In genomic region chr16:970766-971581, GRCh38 we compare ENCODE assay signal across 8 cellular contexts. TPM values are rescaled to one million over a fixed set of nuclear protein-coding genes. Genes with fewer than 3 reads are reported as not detected.
DNase-seq lines count a peak whose midpoint lies in the region; ATAC-seq and TF ChIP-seq lines count a peak whose summit lies in the region.

Gene LMF1, minus strand, starts transcription at chr16:970984. Its CDS starts 4 bp downstream, at chr16:970980.

- intact Hi-C loops in colonic mucosa (cut with DNase I), result no loop called here

- CTCF ChIA-PET in AG04450 (lab: Charles Lee), result no interaction called here

- no peaks in the 10 kb centered on the region for H3K4me1 ChIP-seq in colonic mucosa

- H3K9ac ChIP-seq in colonic mucosa (ENCODE audit: low read depth in 2 of 2, low read length in 2 of 2), result peak within 1 kb of the TSS; percentile 77 to 99

- ATAC-seq in GM18870 (IDR thresholded peaks at IDR 0.05; ENCODE audit: unreplicated experiment), result peak; percentile 62
- peak; percentile 64 for ATAC-seq in HG03103 (IDR thresholded peaks at IDR 0.05; ENCODE audit: low read depth, unreplicated experiment)
- peak; percentile 97 for ATAC-seq in left lobe of liver

- POLR2A ChIA-PET in AG04450 (lab: Yijun Ruan, JAX), result no interaction called here

- peaks cover 29% of the 10 kb centered on the region for H3K9me3 ChIP-seq in AG04450 (ENCODE audit: control insufficient read depth, insufficient read depth, low read length)
- H3K9me3 ChIP-seq in colonic mucosa, result no peaks in the 10 kb centered on the region

- peak within 1 kb of the TSS; percentile 47 for H3K27ac ChIP-seq in AG04450 (ENCODE audit: low read depth, low read length)
- peak within 1 kb of the TSS; percentile 77 for H3K27ac ChIP-seq in colonic mucosa

- TF ChIP-seq CTCF in AG04450 (IDR thresholded peaks at IDR 0.05; ENCODE audit: low read depth, low read length), result no peak
- TF ChIP-seq CTCF in colonic mucosa (IDR thresholded peaks at IDR 0.05), result no peak

- H3K36me3 ChIP-seq in colonic mucosa, result no peaks in the 10 kb centered on the region

- DNase-seq in AG04450 (ENCODE audit: low read depth, low spot score) (peak; percentile 71), NCI-H460 (ENCODE audit: extremely low read depth, low read depth) (peak; percentile 91), colonic mucosa (peak; percentile 97), left lobe of liver (ENCODE audit: low spot score) (peak; percentile 97)
- DNase-seq in activated CD4-positive, alpha-beta T cell treated with anti-CD3 and anti-CD28 coated beads for 48 hours, result peak; percentile 97
- peak; percentile 96 for DNase-seq in stimulated activated CD4-positive, alpha-beta T cell treated with anti-CD3 and anti-CD28 coated beads, Interleukin-1b, Interleukin-23, amount 100 ng/mL, for 48 hours

- peaks cover 27% of the 10 kb centered on the region for H3K27me3 ChIP-seq in AG04450 (ENCODE audit: control insufficient read depth, insufficient read depth, low read length)
- H3K27me3 ChIP-seq in colonic mucosa, result no peaks in the 10 kb centered on the region

- H3K4me3 ChIP-seq in AG04450 (ENCODE audit: low read depth, low read length) (peak within 1 kb of the TSS; percentile 80), colonic mucosa (peak within 1 kb of the TSS; percentile 88)

RNA-seq across cellular contexts. Expression of gene LMF1, which starts in this region (rescaled TPM):
- 11.8 and 15.1 TPM in 2 replicates for polyA plus RNA-seq in AG04450 (2011; rRNA removed)
- polyA minus RNA-seq in AG04450 (2011; rRNA and poly(A)+ RNA removed), result 20.6 and 29.0 TPM in 2 replicates
- 15.6 and 16.2 TPM in 2 replicates for total RNA-seq in NCI-H460 (2014; rRNA removed; shearing (Covaris generic))
- polyA plus RNA-seq in NCI-H460 (2014; cell fraction: nucleus; rRNA removed), result 21.2 and 32.6 TPM in 2 replicates
- total RNA-seq in colonic mucosa, result 10 to 100 TPM in 1 of 2 donors, 1 to 10 TPM in 1; 8.4 to 12.8 TPM
- total RNA-seq in left lobe of liver, result 13.5 TPM

Comparison
In these comparisons a context has a peak if more than half of its experiments do, and no peak if none do; other contexts are left out.
1. Peak in every context shown above with its lines: DNase-seq, ATAC-seq, H3K4me3 ChIP-seq and H3K27ac ChIP-seq.